Comparison of ENCODE assay signal across 1 cellular context in the genomic region with DNA sequence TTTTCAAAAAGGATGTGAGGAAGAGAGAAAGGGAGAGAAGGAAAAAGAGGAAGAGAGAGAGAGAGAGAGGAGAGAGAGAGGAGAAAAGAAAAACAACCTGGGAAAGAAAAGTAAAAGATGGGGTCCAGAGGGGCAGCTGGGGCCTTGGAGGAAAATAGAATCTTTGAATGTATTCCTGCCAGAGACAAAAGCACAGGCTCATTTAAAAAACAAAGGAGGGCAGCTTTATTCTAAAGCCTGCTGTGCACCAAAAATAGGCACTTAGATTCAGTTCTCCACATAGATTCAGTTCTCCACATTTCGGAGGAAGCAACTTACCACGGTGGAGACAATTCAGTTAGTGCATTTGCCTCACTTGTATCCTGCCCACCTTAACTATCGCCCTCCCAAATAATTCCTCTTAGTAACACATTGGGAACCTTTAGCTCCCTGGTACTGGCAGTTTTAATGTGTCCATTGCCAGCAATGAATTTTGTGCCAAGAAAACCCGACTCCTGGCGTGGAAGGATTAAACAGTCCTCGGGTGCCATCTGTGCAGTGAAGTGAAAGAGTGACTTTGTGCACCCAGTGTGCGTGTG.
TF ChIP-seq lines count a peak whose summit lies in the region.

No MANE protein-coding gene starts in this region.

TF ChIP-seq in H1, 55 proteins besides CTCF, POLR2A, EP300 and RAD21 (continued from another document):
- TF ChIP-seq RNF2 (IDR thresholded peaks at IDR 0.05; ENCODE audit: borderline replicate concordance, low read depth, low read length, missing control alignments, poor library complexity, severe bottlenecking) (no peak), JUN (IDR thresholded peaks at IDR 0.05; ENCODE audit: low read depth, low read length) (no peak), NANOG (IDR thresholded peaks at IDR 0.05; ENCODE audit: insufficient read depth, low read depth, low read length, poor library complexity, severe bottlenecking) (no peak), TCF12 (IDR thresholded peaks at IDR 0.05; ENCODE audit: low read depth, low read length) (no peak)
- TF ChIP-seq, protein P1, sequence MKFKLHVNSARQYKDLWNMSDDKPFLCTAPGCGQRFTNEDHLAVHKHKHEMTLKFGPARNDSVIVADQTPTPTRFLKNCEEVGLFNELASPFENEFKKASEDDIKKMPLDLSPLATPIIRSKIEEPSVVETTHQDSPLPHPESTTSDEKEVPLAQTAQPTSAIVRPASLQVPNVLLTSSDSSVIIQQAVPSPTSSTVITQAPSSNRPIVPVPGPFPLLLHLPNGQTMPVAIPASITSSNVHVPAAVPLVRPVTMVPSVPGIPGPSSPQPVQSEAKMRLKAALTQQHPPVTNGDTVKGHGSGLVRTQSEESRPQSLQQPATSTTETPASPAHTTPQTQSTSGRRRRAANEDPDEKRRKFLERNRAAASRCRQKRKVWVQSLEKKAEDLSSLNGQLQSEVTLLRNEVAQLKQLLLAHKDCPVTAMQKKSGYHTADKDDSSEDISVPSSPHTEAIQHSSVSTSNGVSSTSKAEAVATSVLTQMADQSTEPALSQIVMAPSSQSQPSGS (IDR thresholded peaks at IDR 0.05; ENCODE audit: low read length): no peak
TF ChIP-seq in H1: peak in this region for 0.
